In genomic region chr10:32950457-32951109, GRCh38 we compare ENCODE assay signal across 2 cellular contexts.
TF ChIP-seq lines count a peak whose summit lies in the region.

No MANE protein-coding gene starts in this region.

TF ChIP-seq in GM23338, 12 proteins besides CTCF, POLR2A, EP300 and RAD21 (continued from another document):
- TF ChIP-seq ZNF462 (CRISPR knock-in tag; IDR thresholded peaks at IDR 0.05) (no peak), STAT1 (IDR thresholded peaks at IDR 0.05; ENCODE audit: unreplicated experiment) (no peak), ZNF114 (CRISPR knock-in tag; IDR thresholded peaks at IDR 0.05) (no peak), ZNF331 (CRISPR knock-in tag; IDR thresholded peaks at IDR 0.05; ENCODE audit: low read depth) (no peak), ETS1 (IDR thresholded peaks at IDR 0.05) (no peak)

TF ChIP-seq in WTC11, 78 proteins besides CTCF, POLR2A, EP300 and RAD21 (continued from another document):
- TF ChIP-seq KAT7 (CRISPR knock-in tag; IDR thresholded peaks at IDR 0.05; ENCODE audit: borderline replicate concordance) (no peak), IRF1 (CRISPR knock-in tag; IDR thresholded peaks at IDR 0.05) (no peak)
